In genomic region chr3:6528951-6529350, GRCh38 we compare ENCODE assay signal across 18 cellular contexts.
DNase-seq lines count a peak whose midpoint lies in the region; ATAC-seq, FAIRE-seq and TF ChIP-seq lines count a peak whose summit lies in the region.
"Had no signal": no experiment of that assay in that cellular context is flagged by ENCODE, and none has a peak within 500 bp of the region (broad histone marks: within the 10 kb centered on the region; RNA-seq: fewer than 3 reads in every experiment).

No MANE protein-coding gene starts in this region.

- H3K9me3 ChIP-seq in RWPE2 (ENCODE audit: severe bottlenecking): no peaks in the 10 kb centered on the region
- H3K9me3 ChIP-seq in WERI-Rb-1 (ENCODE audit: severe bottlenecking): no peaks in the 10 kb centered on the region

- H3K27ac ChIP-seq in RWPE2 (ENCODE audit: poor library complexity, severe bottlenecking): no peak overlapping the region
- no peak overlapping the region for H3K27ac ChIP-seq in WERI-Rb-1
- H3K27ac ChIP-seq: KMS-11 had no signal

- H3K4me1 ChIP-seq in RWPE2 (ENCODE audit: insufficient read depth, poor library complexity, severe bottlenecking): no peaks in the 10 kb centered on the region

- DNase-seq in RWPE2 (ENCODE audit: low spot score) (no peak), kidney tubule cell (ENCODE audit: low spot score) (peak; percentile 55), RCC 7860 (ENCODE audit: low spot score) (no peak), WERI-Rb-1 (no peak), LoVo (ENCODE audit: low spot score) (no peak)
- DNase-seq: CD4-positive, alpha-beta memory T cell; NCI-H1105 treated with DMSO at 0.1 percent for 48 hours; NCI-H187; NCI-H446 treated with DMSO at 0.1 percent for 48 hours; NCI-H774; SHP77 treated with DMSO at 0.1 percent for 48 hours; T-helper 2 cell had no signal

- no peak overlapping the region for H3K4me3 ChIP-seq in RWPE2 (ENCODE audit: severe bottlenecking)
- no peak overlapping the region for H3K4me3 ChIP-seq in WERI-Rb-1 (ENCODE audit: low read depth, low read length)

- TF ChIP-seq CTCF in RWPE2 (IDR thresholded peaks at IDR 0.05; ENCODE audit: poor library complexity, severe bottlenecking) (no peak), WERI-Rb-1 (IDR thresholded peaks at IDR 0.05; ENCODE audit: low read depth, low read length) (no peak)

- H3K36me3 ChIP-seq in RWPE2 (ENCODE audit: low read depth): no peaks in the 10 kb centered on the region
- no peaks in the 10 kb centered on the region for H3K36me3 ChIP-seq in WERI-Rb-1

- ATAC-seq in GM18867 (IDR thresholded peaks at IDR 0.05; ENCODE audit: unreplicated experiment): peak; percentile 68
- ATAC-seq in HG02610 (IDR thresholded peaks at IDR 0.05; ENCODE audit: unreplicated experiment): peak; percentile 91
- peak; percentile 19; the same call in 2 of the 3 replicates for ATAC-seq in RWPE2 (ENCODE audit: low read depth)
- no peak for ATAC-seq in GM21381 (IDR thresholded peaks at IDR 0.05; ENCODE audit: unreplicated experiment)
- ATAC-seq: Panc1 had no signal

- H3K27me3 ChIP-seq in RWPE2 (ENCODE audit: insufficient read depth, poor library complexity, severe bottlenecking): no peaks in the 10 kb centered on the region
- H3K27me3 ChIP-seq in WERI-Rb-1 (ENCODE audit: insufficient read depth, low read depth, severe bottlenecking): peaks cover 9% of the 10 kb centered on the region

- no peak for FAIRE-seq in RCC 7860 (lab: Jason Lieb, UNC)
- FAIRE-seq: D721Med had no signal
